11 cellular contexts compared by ENCODE assay signal in genomic region chr1:221336141-221336540, GRCh38.
A peak's percentile ranks its signal among the peaks of the same experiment; 100 is the strongest.
DNase-seq lines count a peak whose midpoint lies in the region; ATAC-seq and TF ChIP-seq lines count a peak whose summit lies in the region.
"Had no signal": no experiment of that assay in that cellular context is flagged by ENCODE, and none has a peak within 500 bp of the region (broad histone marks: within the 10 kb centered on the region; RNA-seq: fewer than 3 reads in every experiment).

No MANE protein-coding gene starts in this region.

- intact Hi-C loops in activated CD4-positive, alpha-beta T cell treated with anti-CD3 and anti-CD28 coated beads, Interleukin-2, amount 10 ng/mL, durations not matched to agents 24 days and 14 days (cut with micrococcal nuclease), result no loop called here

- 55% methylated on average over 2 of the region's 2 CpGs for WGBS in hepatocyte (ENCODE audit: low lambda C conversion rate, missing lambda C conversion rate)
- 40% methylated on average over 2 of the region's 2 CpGs for WGBS in smooth muscle cell (ENCODE audit: low lambda C conversion rate)

- DNase-seq in EH (ENCODE audit: low read depth) (peak; percentile 58), astrocyte of the hippocampus (ENCODE audit: low read depth, low spot score) (peak; percentile 22), hepatocyte (ENCODE audit: low spot score) (no peak), smooth muscle cell (lab: John Stamatoyannopoulos, UW; ENCODE audit: unreplicated experiment) (no peak), RKO (ENCODE audit: low spot score) (no peak)
- no peak for DNase-seq in activated CD4-positive, alpha-beta T cell treated with anti-CD3 and anti-CD28 coated beads, Interleukin-2, amount 10 ng/mL, durations not matched to agents 24 days and 14 days
- DNase-seq: CD4-positive, alpha-beta memory T cell had no signal

- H2AFZ ChIP-seq in hepatocyte (no peak overlapping the region), smooth muscle cell (ENCODE audit: low read depth) (peak overlapping the region; percentile 68)

- no peak for ATAC-seq in HG03571 (IDR thresholded peaks at IDR 0.05; ENCODE audit: unreplicated experiment)
- ATAC-seq in HG02885 (IDR thresholded peaks at IDR 0.05; ENCODE audit: poor library complexity, unreplicated experiment), result no peak

- H3K27ac Mint-ChIP-seq in activated CD4-positive, alpha-beta T cell treated with anti-CD3 and anti-CD28 coated beads, Interleukin-2, amount 10 ng/mL, durations not matched to agents 24 days and 14 days, result no peak overlapping the region
- H3K27ac Mint-ChIP-seq: CD4-positive, alpha-beta memory T cell; progenitor cell of endocrine pancreas had no signal

- H3K4me3 ChIP-seq in hepatocyte (no peak overlapping the region), smooth muscle cell (no peak overlapping the region)
- H3K4me3 ChIP-seq: SK-N-MC had no signal

- H3K9ac ChIP-seq in smooth muscle cell (ENCODE audit: low read depth), result peak overlapping the region; percentile 63

- peaks cover 15% of the 10 kb centered on the region for H3K9me3 ChIP-seq in hepatocyte (ENCODE audit: low read depth)
- peaks cover 11% of the 10 kb centered on the region for H3K9me3 ChIP-seq in smooth muscle cell (replicated peaks; ENCODE audit: low read depth)

- no peaks in the 10 kb centered on the region for H4K20me1 ChIP-seq in hepatocyte (ENCODE audit: insufficient read depth, poor library complexity, severe bottlenecking)
- H4K20me1 ChIP-seq in smooth muscle cell (ENCODE audit: low read depth), result no peaks in the 10 kb centered on the region

- H3K36me3 Mint-ChIP-seq in activated CD4-positive, alpha-beta T cell treated with anti-CD3 and anti-CD28 coated beads, Interleukin-2, amount 10 ng/mL, durations not matched to agents 24 days and 14 days (ENCODE audit: low read depth), result no peaks in the 10 kb centered on the region

- peaks cover 17% of the 10 kb centered on the region for H3K4me1 ChIP-seq in hepatocyte (ENCODE audit: insufficient read depth)
- H3K4me1 ChIP-seq in smooth muscle cell (ENCODE audit: low read depth), result peaks cover 19% of the 10 kb centered on the region

- H3K79me2 ChIP-seq in hepatocyte (no peaks in the 10 kb centered on the region), smooth muscle cell (ENCODE audit: low read depth) (no peaks in the 10 kb centered on the region)

- no peaks in the 10 kb centered on the region for H3K36me3 ChIP-seq in hepatocyte (replicated peaks; ENCODE audit: insufficient read depth, low read depth)
- H3K36me3 ChIP-seq in smooth muscle cell (ENCODE audit: low read depth), result peaks cover 8% of the 10 kb centered on the region

- H3K27ac ChIP-seq in hepatocyte (peak overlapping the region; percentile 59), smooth muscle cell (ENCODE audit: low read depth) (peak overlapping the region; percentile 90)
- H3K27ac ChIP-seq: SK-N-MC had no signal

- no peaks in the 10 kb centered on the region for H3K4me1 Mint-ChIP-seq in activated CD4-positive, alpha-beta T cell treated with anti-CD3 and anti-CD28 coated beads, Interleukin-2, amount 10 ng/mL, durations not matched to agents 24 days and 14 days

- H3K9me2 ChIP-seq in hepatocyte (replicated peaks; ENCODE audit: insufficient read depth), result no peaks in the 10 kb centered on the region

- H3K4me3 Mint-ChIP-seq in activated CD4-positive, alpha-beta T cell treated with anti-CD3 and anti-CD28 coated beads, Interleukin-2, amount 10 ng/mL, durations not matched to agents 24 days and 14 days, result no peak overlapping the region
- H3K4me3 Mint-ChIP-seq: CD4-positive, alpha-beta memory T cell had no signal

- peaks cover 3% of the 10 kb centered on the region for H3K9me3 Mint-ChIP-seq in activated CD4-positive, alpha-beta T cell treated with anti-CD3 and anti-CD28 coated beads, Interleukin-2, amount 10 ng/mL, durations not matched to agents 24 days and 14 days

- H3K27me3 Mint-ChIP-seq in activated CD4-positive, alpha-beta T cell treated with anti-CD3 and anti-CD28 coated beads, Interleukin-2, amount 10 ng/mL, durations not matched to agents 24 days and 14 days, result no peaks in the 10 kb centered on the region
- H3K27me3 Mint-ChIP-seq: progenitor cell of endocrine pancreas had no signal

- H3K4me2 ChIP-seq in hepatocyte (peak overlapping the region; percentile 17), smooth muscle cell (peak overlapping the region; percentile 53)

- H3F3A ChIP-seq in smooth muscle cell (ENCODE audit: low read depth), result peaks cover 10% of the 10 kb centered on the region

- H3K27me3 ChIP-seq in hepatocyte (no peaks in the 10 kb centered on the region), smooth muscle cell (ENCODE audit: low read depth) (no peaks in the 10 kb centered on the region)

- TF ChIP-seq CTCF in hepatocyte (IDR thresholded peaks at IDR 0.05; ENCODE audit: poor library complexity) (no peak), smooth muscle cell (IDR thresholded peaks at IDR 0.05; ENCODE audit: borderline replicate concordance, insufficient read depth, poor library complexity, severe bottlenecking) (no peak)

Comparison
In these comparisons a context has a peak if more than half of its experiments do, and no peak if none do; other contexts are left out.
1. DNase-seq: peak in EH (single experiment) and astrocyte of the hippocampus (single experiment); none in hepatocyte (single experiment), smooth muscle cell (single experiment), RKO (single experiment) and activated CD4-positive, alpha-beta T cell treated with anti-CD3 and anti-CD28 coated beads, Interleukin-2, amount 10 ng/mL, durations not matched to agents 24 days and 14 days (single experiment).